Comparison of ENCODE assay signal across 8 cellular contexts in genomic region chr2:2613279-2614199, GRCh38.
DNase-seq lines count a peak whose midpoint lies in the region; ATAC-seq lines count a peak whose summit lies in the region.

No MANE protein-coding gene starts in this region.

- peak overlapping the region; percentile 71 for H3K4me3 Mint-ChIP-seq in memory B cell

- H3K36me3 ChIP-seq in effector memory CD4-positive, alpha-beta T cell (ENCODE audit: control insufficient read depth, insufficient read depth, low read length): no peaks in the 10 kb centered on the region

- DNase-seq in SIG-M5 treated with dmso at 0.1 percent for 504 hours (lab: John Stamatoyannopoulos, UW; ENCODE audit: unreplicated experiment) (peak; percentile 66), SIG-M5 (lab: John Stamatoyannopoulos, UW) (no peak), NCI-H446 treated with DMSO at 0.1 percent for 48 hours (lab: John Stamatoyannopoulos, UW) (peak; percentile 38), memory B cell (ENCODE audit: low spot score in 2 of 2) (peak; percentile 47 to 58)
- DNase-seq in activated CD8-positive, alpha-beta memory T cell treated with anti-CD3 and anti-CD28 coated beads for 1 hour (ENCODE audit: extremely low read depth in 1 of 2, low read depth in 1 of 2): peak; percentile 61 to 69
- DNase-seq in effector memory CD4-positive, alpha-beta T cell: peak; percentile 25 to 67 (median 64)
- DNase-seq in stimulated activated CD4-positive, alpha-beta T cell treated with anti-CD3 and anti-CD28 coated beads, TNF-alpha, amount 100 ng/mL, for 4 hours (ENCODE audit: low read depth in 3 of 3): peak; percentile 61 to 79 (median 66)

- peak; percentile 99 for ATAC-seq in HG03066 (IDR thresholded peaks at IDR 0.05; ENCODE audit: low read depth, unreplicated experiment)
- ATAC-seq in memory B cell (ENCODE audit: low read depth): peak; percentile 96

- peaks cover 6% of the 10 kb centered on the region for H3K27me3 Mint-ChIP-seq in memory B cell

- peaks cover 6% of the 10 kb centered on the region for H3K4me1 Mint-ChIP-seq in memory B cell

- no peaks in the 10 kb centered on the region for H3K27me3 ChIP-seq in effector memory CD4-positive, alpha-beta T cell (replicated peaks; ENCODE audit: control insufficient read depth, insufficient read depth, low read length, poor library complexity, severe bottlenecking)

- H3K4me1 ChIP-seq in effector memory CD4-positive, alpha-beta T cell (ENCODE audit: control insufficient read depth, insufficient read depth, low read length, poor library complexity, severe bottlenecking): no peaks in the 10 kb centered on the region

- H3K27ac Mint-ChIP-seq in memory B cell: no peak overlapping the region

- H3K9me3 Mint-ChIP-seq in memory B cell: peaks cover 6% of the 10 kb centered on the region

- H3K36me3 Mint-ChIP-seq in memory B cell: no peaks in the 10 kb centered on the region

- no peaks in the 10 kb centered on the region for H3K9me3 ChIP-seq in effector memory CD4-positive, alpha-beta T cell (ENCODE audit: control insufficient read depth, low read length)

- H3K27ac ChIP-seq in effector memory CD4-positive, alpha-beta T cell (ENCODE audit: insufficient read depth, low read length, poor library complexity, severe bottlenecking): no peak overlapping the region

- H3K4me3 ChIP-seq in effector memory CD4-positive, alpha-beta T cell (ENCODE audit: insufficient read depth, low read depth, low read length, poor library complexity, severe bottlenecking): peak overlapping the region; percentile 29
